ENCODE assay signal across 8 cellular contexts in the genomic region with DNA sequence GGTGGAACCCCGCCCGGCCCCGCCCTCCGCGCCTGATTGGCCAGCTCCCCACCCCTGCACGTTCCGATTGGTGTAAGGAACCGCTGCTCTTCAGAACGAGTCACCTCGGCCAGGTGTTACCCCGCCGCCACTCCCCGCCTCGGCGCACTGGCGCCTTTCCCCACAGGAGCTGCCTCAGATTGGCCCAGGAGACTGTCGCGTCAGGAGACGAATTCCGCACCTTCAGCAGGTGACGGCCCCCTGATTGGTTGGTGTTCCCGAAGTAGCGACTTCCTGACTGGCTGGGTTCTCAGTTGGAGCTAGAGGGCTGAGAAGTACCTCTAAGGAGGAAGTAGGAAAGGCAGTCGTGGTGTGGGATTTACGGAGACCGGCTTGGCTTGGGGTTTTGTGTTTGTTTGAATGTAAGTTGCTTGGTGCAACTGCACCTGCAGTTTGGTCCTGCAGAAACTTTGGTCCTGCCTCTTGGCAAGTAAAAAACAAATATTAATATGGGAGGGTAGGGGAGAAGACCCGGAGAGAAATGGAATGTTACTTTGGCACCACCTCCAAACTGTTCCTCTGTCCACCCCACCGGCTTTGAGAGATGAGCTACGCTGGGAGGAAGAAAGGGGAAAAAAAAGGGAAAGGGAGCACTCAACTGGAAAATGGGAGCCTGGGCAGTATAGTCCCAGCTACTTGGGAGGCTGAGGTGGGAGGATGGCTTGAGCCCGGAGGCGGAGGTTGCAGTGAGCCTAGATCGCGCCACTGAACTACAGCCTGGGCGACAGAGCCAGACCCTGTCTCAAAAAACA. TPM values are rescaled to one million over a fixed set of nuclear protein-coding genes. Genes with fewer than 3 reads are reported as not detected.
DNase-seq lines count a peak whose midpoint lies in the region; ATAC-seq and TF ChIP-seq lines count a peak whose summit lies in the region.

No MANE protein-coding gene starts in this region.

- H3K4me3 ChIP-seq in DOHH2 (ENCODE audit: low read length), result peak overlapping the region; percentile 68
- H3K4me3 ChIP-seq in RWPE2 (ENCODE audit: severe bottlenecking), result peak overlapping the region; percentile 73
- H3K4me3 ChIP-seq in neutrophil (ENCODE audit: low read depth in 1 of 2, low read length in 1 of 2), result peak overlapping the region; percentile 90 to 91
- H3K4me3 ChIP-seq in thoracic aorta, result peak overlapping the region; percentile 81

- peaks cover 18% of the 10 kb centered on the region for H3F3A ChIP-seq in DOHH2 (ENCODE audit: control insufficient read depth, insufficient read depth)

- peaks cover 7% of the 10 kb centered on the region; the same call in 1 of the 2 replicates for H3K27me3 ChIP-seq in DOHH2 (ENCODE audit: control insufficient read depth, low read length)
- H3K27me3 ChIP-seq in RWPE2 (ENCODE audit: insufficient read depth, poor library complexity, severe bottlenecking), result no peaks in the 10 kb centered on the region
- H3K27me3 ChIP-seq in neutrophil, result no peaks in the 10 kb centered on the region
- H3K27me3 ChIP-seq in thoracic aorta (replicated peaks; ENCODE audit: insufficient read depth), result no peaks in the 10 kb centered on the region

- H3K4me1 ChIP-seq in DOHH2 (ENCODE audit: control insufficient read depth, low read length) (peaks cover 20% of the 10 kb centered on the region), RWPE2 (ENCODE audit: insufficient read depth, poor library complexity, severe bottlenecking) (peaks cover 41% of the 10 kb centered on the region), neutrophil (ENCODE audit: control insufficient read depth in 1 of 2, insufficient read depth in 1 of 2, low read depth in 1 of 2, low read length in 1 of 2) (peaks cover 50 to 60% of the 10 kb centered on the region in 2 experiments), thoracic aorta (ENCODE audit: control insufficient read depth in 1 of 2, low read depth in 2 of 2) (peaks cover 5 to 16% of the 10 kb centered on the region in 2 donors)

- H3K36me3 ChIP-seq in DOHH2 (ENCODE audit: control insufficient read depth, low read length), result no peaks in the 10 kb centered on the region
- H3K36me3 ChIP-seq in RWPE2 (ENCODE audit: low read depth), result peaks cover 11% of the 10 kb centered on the region
- no peaks in the 10 kb centered on the region for H3K36me3 ChIP-seq in neutrophil
- no peaks in the 10 kb centered on the region for H3K36me3 ChIP-seq in thoracic aorta

- H3K9me2 ChIP-seq in DOHH2 (replicated peaks; ENCODE audit: control insufficient read depth, low read length), result no peaks in the 10 kb centered on the region

- ATAC-seq in GM21825 (IDR thresholded peaks at IDR 0.05; ENCODE audit: unreplicated experiment) (peak; percentile 78), RWPE2 (ENCODE audit: low read depth) (peak; percentile 90), thoracic aorta (ENCODE audit: insufficient number of reproducible peaks, low FRiP score, low read depth) (no peak)

- peak overlapping the region; percentile 93 for H3K4me2 ChIP-seq in DOHH2 (ENCODE audit: low read length)

- H3K27ac ChIP-seq in DOHH2 (ENCODE audit: low read depth, low read length), result no peak overlapping the region
- H3K27ac ChIP-seq in RWPE2 (ENCODE audit: poor library complexity, severe bottlenecking), result peak overlapping the region; percentile 89
- peak overlapping the region; percentile 95 for H3K27ac ChIP-seq in neutrophil
- H3K27ac ChIP-seq in thoracic aorta, result no peak overlapping the region

- TF ChIP-seq CTCF in DOHH2 (IDR thresholded peaks at IDR 0.05; ENCODE audit: low read depth, low read length, poor library complexity, severe bottlenecking), result no peak
- no peak for TF ChIP-seq CTCF in RWPE2 (IDR thresholded peaks at IDR 0.05; ENCODE audit: poor library complexity, severe bottlenecking)
- no peak for TF ChIP-seq CTCF in neutrophil (IDR thresholded peaks at IDR 0.05)
- no peak for TF ChIP-seq CTCF in thoracic aorta (IDR thresholded peaks at IDR 0.05)

- no peaks in the 10 kb centered on the region for H3K9me3 ChIP-seq in DOHH2 (ENCODE audit: control insufficient read depth, insufficient read depth, low read length)
- H3K9me3 ChIP-seq in RWPE2 (ENCODE audit: severe bottlenecking), result no peaks in the 10 kb centered on the region
- no peaks in the 10 kb centered on the region for H3K9me3 ChIP-seq in neutrophil
- H3K9me3 ChIP-seq in thoracic aorta, result no peaks in the 10 kb centered on the region

- DNase-seq in Kasumi-1 (lab: John Stamatoyannopoulos, UW) (peak; percentile 93 to 94), RWPE2 (ENCODE audit: low spot score) (peak; percentile 99), activated gamma-delta T cell (lab: John Stamatoyannopoulos, UW) (peak; percentile 84), germinal center (ENCODE audit: low spot score) (peak; percentile 99), thoracic aorta (ENCODE audit: low spot score) (no peak)

- peaks cover 9% of the 10 kb centered on the region for H3K79me2 ChIP-seq in DOHH2 (ENCODE audit: control insufficient read depth, low read length)

- no peaks in the 10 kb centered on the region for H4K20me1 ChIP-seq in DOHH2 (ENCODE audit: control insufficient read depth, insufficient read depth, low read depth, low read length)

RNA-seq across cellular contexts. Expression of gene F11R, which starts 0.4 kb away (rescaled TPM):
- total RNA-seq in thoracic aorta, result 10 to 100 TPM; 19.1 to 20.7 TPM

RNA-seq across cellular contexts. Expression of gene TSTD1, which starts 17.4 kb away (rescaled TPM):
- 10 to 100 TPM; 19.9 to 34.2 TPM for total RNA-seq in thoracic aorta

RNA-seq across cellular contexts. Expression of gene USF1, which starts 24.4 kb away (rescaled TPM):
- total RNA-seq in thoracic aorta, result 10 to 100 TPM; 57.9 to 69.4 TPM

RNA-seq across cellular contexts. Expression of gene ARHGAP30, which starts 48.3 kb away (rescaled TPM):
- 10 to 100 TPM; 16.4 to 16.9 TPM for total RNA-seq in thoracic aorta

Comparison
In these comparisons a context has a peak if more than half of its experiments do, and no peak if none do; other contexts are left out.
1. H3K27ac ChIP-seq: peak in RWPE2 (single experiment) and neutrophil (single experiment); none in DOHH2 (single experiment) and thoracic aorta (0 of 2).
2. Peak in every context shown above with its lines, with median percentiles within 50 percentile points of each other: H3K4me3 ChIP-seq.